Comparison of ENCODE assay signal across 25 cellular contexts in genomic region chr13:85368686-85369085, GRCh38.
"Had no signal": no experiment of that assay in that cellular context is flagged by ENCODE, and none has a peak within 500 bp of the region (broad histone marks: within the 10 kb centered on the region; RNA-seq: fewer than 3 reads in every experiment).

No MANE protein-coding gene starts in this region.

- H3K36me3 ChIP-seq: neutrophil, ovary, right lobe of liver, sigmoid colon, stomach, thoracic aorta, thyroid gland, tibial nerve, upper lobe of left lung, vagina had no signal

- ATAC-seq: natural killer cell; psoas muscle; right cardiac atrium; right lobe of liver; stimulated activated effector memory CD8-positive, alpha-beta T cell treated with anti-CD3 and anti-CD28 coated beads, Interleukin-12 subunit alpha, Interleukin-12 subunit beta, amount 100 ng/mL, for 72 hours; stimulated activated naive B cell treated with anti-CD40 and anti-IgM and Interleukin-4, amounts not matched to agents 10 μg/mL and 1 μg/mL and 100 μg/mL, for 72 hours had no signal

- H3K4me1 ChIP-seq: parathyroid adenoma, psoas muscle, right lobe of liver, sigmoid colon, stomach, thyroid gland, tibial nerve, upper lobe of left lung, vagina had no signal

- H2AFZ ChIP-seq: parathyroid adenoma had no signal

- H3K4me3 ChIP-seq: ovary, psoas muscle, right lobe of liver, sigmoid colon, stomach, thoracic aorta, thyroid gland, tibial nerve, upper lobe of left lung, vagina had no signal

- H3K9ac ChIP-seq: parathyroid adenoma had no signal

- H3K79me2 ChIP-seq: parathyroid adenoma had no signal

- H3K9me3 ChIP-seq: neutrophil, ovary, psoas muscle, right lobe of liver, sigmoid colon, stomach, thoracic aorta, thyroid gland, tibial nerve, upper lobe of left lung, vagina had no signal

- H3K27me3 ChIP-seq: neutrophil, ovary, right lobe of liver, sigmoid colon, stomach, thyroid gland, tibial nerve, upper lobe of left lung, vagina had no signal

- DNase-seq: natural killer cell; nucleus accumbens; ovary; posterior cingulate gyrus; psoas muscle; right cardiac atrium; right lobe of liver; sigmoid colon; small intestine; stimulated activated CD4-positive, alpha-beta T cell treated with anti-CD3 and anti-CD28 coated beads, Interleukin-15, amount 100 ng/mL, for 24 hours; stimulated activated CD4-positive, alpha-beta T cell treated with anti-CD3 and anti-CD28 coated beads, Interleukin-2, amount 100 ng/mL, for 24 hours; stimulated activated CD4-positive, alpha-beta T cell treated with anti-CD3 and anti-CD28 coated beads, Interleukin-2, amount 100 ng/mL, for 48 hours; stimulated activated CD4-positive, alpha-beta T cell treated with anti-CD3 and anti-CD28 coated beads, Interleukin-4, amount 100 ng/mL, for 24 hours; stimulated activated naive B cell treated with anti-CD40 and anti-IgM and Interleukin-4, amounts not matched to agents 10 μg/mL and 1 μg/mL and 100 μg/mL, for 72 hours; stimulated activated naive CD4-positive, alpha-beta T cell treated with Interleukin-2 at 50 U/mL for 16 hours; stomach; thyroid gland; trophoblast cell; upper lobe of left lung had no signal

- H3K27ac ChIP-seq: neutrophil, ovary, parathyroid adenoma, psoas muscle, right lobe of liver, sigmoid colon, stomach, thoracic aorta, thyroid gland, tibial nerve, upper lobe of left lung, vagina had no signal
